ENCODE assay signal across 23 cellular contexts in genomic region chr2:193935114-193935513, GRCh38.
"Had no signal": no experiment of that assay in that cellular context is flagged by ENCODE, and none has a peak within 500 bp of the region (broad histone marks: within the 10 kb centered on the region; RNA-seq: fewer than 3 reads in every experiment).

No MANE protein-coding gene starts in this region.

- ATAC-seq: activated CD8-positive, alpha-beta T cell treated with anti-CD3 and anti-CD28 coated beads for 36 hours; activated naive CD8-positive, alpha-beta T cell treated with anti-CD3 and anti-CD28 coated beads, Interleukin-2, amount 50 U/mL, for 24 hours; heart right ventricle; left lung; lower lobe of right lung; natural killer cell; right lobe of liver; stimulated activated naive CD8-positive, alpha-beta T cell treated with anti-CD3 and anti-CD28 coated beads, Interleukin-15, amount 100 ng/mL, for 72 hours had no signal

- H3K36me3 Mint-ChIP-seq: activated naive CD4-positive, alpha-beta T cell treated with anti-CD3 and anti-CD28 coated beads, Interleukin-2, amount 50 U/mL, for 24 hours; natural killer cell had no signal

- H3K4me3 ChIP-seq: esophagus muscularis mucosa, heart right ventricle, left lung, lower lobe of right lung, right lobe of liver, thyroid gland, upper lobe of left lung, vagina had no signal

- H3K9me3 ChIP-seq: esophagus muscularis mucosa, heart right ventricle, left lung, lower lobe of right lung, right lobe of liver, thyroid gland, upper lobe of left lung, vagina had no signal

- H3K4me1 Mint-ChIP-seq: activated B cell treated with CpG ODN at 0.5 μM for 24 hours; activated naive CD4-positive, alpha-beta T cell treated with anti-CD3 and anti-CD28 coated beads, Interleukin-2, amount 50 U/mL, for 24 hours; activated naive CD8-positive, alpha-beta T cell treated with anti-CD3 and anti-CD28 coated beads, Interleukin-2, amount 50 U/mL, for 24 hours; natural killer cell; stimulated activated naive CD8-positive, alpha-beta T cell treated with anti-CD3 and anti-CD28 coated beads, Interleukin-15, amount 100 ng/mL, for 72 hours had no signal

- H3K27me3 ChIP-seq: esophagus muscularis mucosa, heart right ventricle, left lung, right lobe of liver, thyroid gland, upper lobe of left lung, vagina had no signal

- H3K4me1 ChIP-seq: esophagus muscularis mucosa, heart right ventricle, left lung, lower lobe of right lung, right lobe of liver, thyroid gland, upper lobe of left lung, vagina had no signal

- H3K27ac Mint-ChIP-seq: activated B cell treated with CpG ODN at 0.5 μM for 24 hours; activated CD8-positive, alpha-beta T cell treated with anti-CD3 and anti-CD28 coated beads for 36 hours; activated naive CD4-positive, alpha-beta T cell treated with anti-CD3 and anti-CD28 coated beads, Interleukin-2, amount 50 U/mL, for 24 hours; activated naive CD8-positive, alpha-beta T cell treated with anti-CD3 and anti-CD28 coated beads, Interleukin-2, amount 50 U/mL, for 24 hours; activated T-helper 2 cell treated with anti-CD3 and anti-CD28 coated beads, Interferon-gamma antibody, Interleukin-2, Interleukin-4, amounts not matched to agents 10 μg/mL and 5 μg/mL and 100 μg/mL, durations not matched to agents 14 hours and 24 hours and 36 hours; natural killer cell; stimulated activated naive CD8-positive, alpha-beta T cell treated with anti-CD3 and anti-CD28 coated beads, Interleukin-15, amount 100 ng/mL, for 72 hours had no signal

- H3K36me3 ChIP-seq: esophagus muscularis mucosa, heart right ventricle, left lung, lower lobe of right lung, right lobe of liver, thyroid gland, upper lobe of left lung, vagina had no signal

- H3K4me3 Mint-ChIP-seq: activated B cell treated with CpG ODN at 0.5 μM for 24 hours; activated CD8-positive, alpha-beta T cell treated with anti-CD3 and anti-CD28 coated beads for 36 hours; activated naive CD4-positive, alpha-beta T cell treated with anti-CD3 and anti-CD28 coated beads, Interleukin-2, amount 50 U/mL, for 24 hours; activated naive CD8-positive, alpha-beta T cell treated with anti-CD3 and anti-CD28 coated beads, Interleukin-2, amount 50 U/mL, for 24 hours; natural killer cell; stimulated activated naive CD8-positive, alpha-beta T cell treated with anti-CD3 and anti-CD28 coated beads, Interleukin-15, amount 100 ng/mL, for 72 hours had no signal

- H3K9me3 Mint-ChIP-seq: activated B cell treated with CpG ODN at 0.5 μM for 24 hours; activated CD8-positive, alpha-beta T cell treated with anti-CD3 and anti-CD28 coated beads for 36 hours; activated naive CD4-positive, alpha-beta T cell treated with anti-CD3 and anti-CD28 coated beads, Interleukin-2, amount 50 U/mL, for 24 hours; activated naive CD8-positive, alpha-beta T cell treated with anti-CD3 and anti-CD28 coated beads, Interleukin-2, amount 50 U/mL, for 24 hours; activated T-helper 2 cell treated with anti-CD3 and anti-CD28 coated beads, Interferon-gamma antibody, Interleukin-2, Interleukin-4, amounts not matched to agents 10 μg/mL and 5 μg/mL and 100 μg/mL, durations not matched to agents 14 hours and 24 hours and 36 hours had no signal

- DNase-seq: activated B cell treated with CpG ODN at 0.5 μM for 24 hours; activated CD4-positive, alpha-beta T cell treated with anti-CD3 and anti-CD28 coated beads, Interleukin-2, amount 50 U/mL, for 1 hour; activated CD8-positive, alpha-beta T cell treated with anti-CD3 and anti-CD28 coated beads for 36 hours; activated naive CD8-positive, alpha-beta T cell treated with anti-CD3 and anti-CD28 coated beads, Interleukin-2, amount 50 U/mL, for 24 hours; activated T-cell treated with anti-CD3 and anti-CD28 coated beads, Interleukin-2, amount 50 U/mL, for 48 hours; amygdala; caudate nucleus; foreskin melanocyte; heart right ventricle; left lung; lower lobe of right lung; mesenchymal stem cell; natural killer cell; right lobe of liver; stimulated activated CD4-positive, alpha-beta T cell treated with anti-CD3 and anti-CD28 coated beads, Interleukin-2, amount 100 ng/mL, for 48 hours; stimulated activated naive CD8-positive, alpha-beta T cell treated with anti-CD3 and anti-CD28 coated beads, Interleukin-15, amount 100 ng/mL, for 72 hours; T-helper 2 cell; thyroid gland; upper lobe of left lung had no signal

- H3K27me3 Mint-ChIP-seq: activated B cell treated with CpG ODN at 0.5 μM for 24 hours; activated CD8-positive, alpha-beta T cell treated with anti-CD3 and anti-CD28 coated beads for 36 hours; activated naive CD4-positive, alpha-beta T cell treated with anti-CD3 and anti-CD28 coated beads, Interleukin-2, amount 50 U/mL, for 24 hours; activated naive CD8-positive, alpha-beta T cell treated with anti-CD3 and anti-CD28 coated beads, Interleukin-2, amount 50 U/mL, for 24 hours; stimulated activated naive CD8-positive, alpha-beta T cell treated with anti-CD3 and anti-CD28 coated beads, Interleukin-15, amount 100 ng/mL, for 72 hours had no signal

- H3K27ac ChIP-seq: esophagus muscularis mucosa, heart right ventricle, left lung, lower lobe of right lung, right lobe of liver, thyroid gland, upper lobe of left lung, vagina had no signal
